In genomic region chr11:130462931-130463330, GRCh38 we compare ENCODE assay signal across 40 cellular contexts. TPM values are rescaled to one million over a fixed set of nuclear protein-coding genes. Genes with fewer than 3 reads are reported as not detected.
"Had no signal": no experiment of that assay in that cellular context is flagged by ENCODE, and none has a peak within 500 bp of the region (broad histone marks: within the 10 kb centered on the region; RNA-seq: fewer than 3 reads in every experiment).

No MANE protein-coding gene starts in this region.

- H3K4me1 ChIP-seq: adrenal gland, ascending aorta, body of pancreas, breast epithelium had no signal

- H3K9me3 ChIP-seq: adrenal gland, ascending aorta, body of pancreas, breast epithelium had no signal

- H3K4me1 Mint-ChIP-seq: activated naive CD4-positive, alpha-beta T cell treated with anti-CD3 and anti-CD28 coated beads, Interleukin-2, amount 10 ng/mL, durations not matched to agents 7 days and 5 days; activated naive CD4-positive, alpha-beta T cell treated with anti-CD3 and anti-CD28 coated beads, Interleukin-2, amount 50 U/mL, for 24 hours; activated naive CD8-positive, alpha-beta T cell treated with anti-CD3 and anti-CD28 coated beads for 36 hours; activated naive CD8-positive, alpha-beta T cell treated with anti-CD3 and anti-CD28 coated beads, Interleukin-2, amount 10 ng/mL, durations not matched to agents 7 days and 5 days; activated naive CD8-positive, alpha-beta T cell treated with anti-CD3 and anti-CD28 coated beads, Interleukin-2, amount 50 U/mL, for 24 hours; activated T-helper 17 cell treated with anti-CD3 and anti-CD28 coated beads, Interleukin-2, amount 50 U/mL, for 72 hours; brain; central memory CD8-positive, alpha-beta T cell had no signal

- H3K36me3 ChIP-seq: brain microvascular endothelial cell, breast epithelium had no signal

- H3K27ac ChIP-seq: adrenal gland, ascending aorta, body of pancreas, brain microvascular endothelial cell, breast epithelium, cardiac muscle cell had no signal

- H3K4me3 Mint-ChIP-seq: activated naive CD4-positive, alpha-beta T cell treated with anti-CD3 and anti-CD28 coated beads for 36 hours; activated naive CD4-positive, alpha-beta T cell treated with anti-CD3 and anti-CD28 coated beads, Interleukin-2, amount 10 ng/mL, durations not matched to agents 7 days and 5 days; activated naive CD4-positive, alpha-beta T cell treated with anti-CD3 and anti-CD28 coated beads, Interleukin-2, amount 50 U/mL, for 24 hours; activated naive CD8-positive, alpha-beta T cell; activated naive CD8-positive, alpha-beta T cell treated with anti-CD3 and anti-CD28 coated beads for 36 hours; activated naive CD8-positive, alpha-beta T cell treated with anti-CD3 and anti-CD28 coated beads, Interleukin-2, amount 10 ng/mL, durations not matched to agents 7 days and 5 days; activated naive CD8-positive, alpha-beta T cell treated with anti-CD3 and anti-CD28 coated beads, Interleukin-2, amount 50 U/mL, for 24 hours; activated T-cell treated with anti-CD3 and anti-CD28 coated beads, Interleukin-2, amount 50 U/mL, for 24 hours; activated T-cell treated with anti-CD3 and anti-CD28 coated beads, Interleukin-2, amount 50 U/mL, for 4 hours; activated T-cell treated with anti-CD3 and anti-CD28 coated beads, Interleukin-2, amount 50 U/mL, for 72 hours; activated T-helper 1 cell treated with anti-CD3 and anti-CD28 coated beads, Interleukin-12 subunit alpha, Interleukin-12 subunit beta, Interleukin-2, Interleukin-4 antibody, amounts not matched to agents 30 ng/mL and 10 ng/mL and 1 ng/mL, durations not matched to agents 14 hours and 24 hours and 36 hours; activated T-helper 17 cell treated with anti-CD3 and anti-CD28 coated beads, Interleukin-2, amount 50 U/mL, for 72 hours; brain; central memory CD8-positive, alpha-beta T cell had no signal

- H3K27me3 Mint-ChIP-seq: activated naive CD8-positive, alpha-beta T cell; activated naive CD8-positive, alpha-beta T cell treated with anti-CD3 and anti-CD28 coated beads for 36 hours; activated naive CD8-positive, alpha-beta T cell treated with anti-CD3 and anti-CD28 coated beads, Interleukin-2, amount 50 U/mL, for 24 hours; activated T-cell treated with anti-CD3 and anti-CD28 coated beads, Interleukin-2, amount 50 U/mL, for 24 hours had no signal

- H3K27ac Mint-ChIP-seq: activated naive CD4-positive, alpha-beta T cell treated with anti-CD3 and anti-CD28 coated beads for 36 hours; activated naive CD4-positive, alpha-beta T cell treated with anti-CD3 and anti-CD28 coated beads, Interleukin-2, amount 10 ng/mL, durations not matched to agents 7 days and 5 days; activated naive CD4-positive, alpha-beta T cell treated with anti-CD3 and anti-CD28 coated beads, Interleukin-2, amount 50 U/mL, for 24 hours; activated naive CD4-positive, alpha-beta T cell treated with anti-CD3 and anti-CD28 coated beads, Interleukin-2, amount 50 U/mL, for 72 hours; activated naive CD8-positive, alpha-beta T cell; activated naive CD8-positive, alpha-beta T cell treated with anti-CD3 and anti-CD28 coated beads for 36 hours; activated naive CD8-positive, alpha-beta T cell treated with anti-CD3 and anti-CD28 coated beads, Interleukin-2, amount 10 ng/mL, durations not matched to agents 7 days and 5 days; activated naive CD8-positive, alpha-beta T cell treated with anti-CD3 and anti-CD28 coated beads, Interleukin-2, amount 50 U/mL, for 24 hours; activated T-cell treated with anti-CD3 and anti-CD28 coated beads, Interleukin-2, amount 50 U/mL, for 24 hours; activated T-cell treated with anti-CD3 and anti-CD28 coated beads, Interleukin-2, amount 50 U/mL, for 72 hours; activated T-helper 1 cell treated with anti-CD3 and anti-CD28 coated beads, Interleukin-12 subunit alpha, Interleukin-12 subunit beta, Interleukin-2, Interleukin-4 antibody, amounts not matched to agents 30 ng/mL and 10 ng/mL and 1 ng/mL, durations not matched to agents 14 hours and 24 hours and 36 hours; activated T-helper 17 cell treated with anti-CD3 and anti-CD28 coated beads, Interleukin-2, amount 50 U/mL, for 72 hours; activated T-helper 2 cell treated with anti-CD3 and anti-CD28 coated beads, Interferon-gamma antibody, Interleukin-2, Interleukin-4, amounts not matched to agents 10 μg/mL and 5 μg/mL and 100 μg/mL, durations not matched to agents 14 hours and 24 hours and 36 hours; brain had no signal

- H3K36me3 Mint-ChIP-seq: activated naive CD4-positive, alpha-beta T cell treated with anti-CD3 and anti-CD28 coated beads, Interleukin-2, amount 10 ng/mL, durations not matched to agents 7 days and 5 days; activated naive CD4-positive, alpha-beta T cell treated with anti-CD3 and anti-CD28 coated beads, Interleukin-2, amount 50 U/mL, for 24 hours; activated naive CD4-positive, alpha-beta T cell treated with anti-CD3 and anti-CD28 coated beads, Interleukin-2, amount 50 U/mL, for 72 hours; activated naive CD8-positive, alpha-beta T cell; activated naive CD8-positive, alpha-beta T cell treated with anti-CD3 and anti-CD28 coated beads for 36 hours; activated naive CD8-positive, alpha-beta T cell treated with anti-CD3 and anti-CD28 coated beads, Interleukin-2, amount 10 ng/mL, durations not matched to agents 7 days and 5 days; brain had no signal

- H3K9me3 Mint-ChIP-seq: activated naive CD4-positive, alpha-beta T cell treated with anti-CD3 and anti-CD28 coated beads for 36 hours; activated naive CD4-positive, alpha-beta T cell treated with anti-CD3 and anti-CD28 coated beads, Interleukin-2, amount 10 ng/mL, durations not matched to agents 7 days and 5 days; activated naive CD4-positive, alpha-beta T cell treated with anti-CD3 and anti-CD28 coated beads, Interleukin-2, amount 50 U/mL, for 24 hours; activated naive CD4-positive, alpha-beta T cell treated with anti-CD3 and anti-CD28 coated beads, Interleukin-2, amount 50 U/mL, for 72 hours; activated naive CD8-positive, alpha-beta T cell treated with anti-CD3 and anti-CD28 coated beads for 36 hours; activated naive CD8-positive, alpha-beta T cell treated with anti-CD3 and anti-CD28 coated beads, Interleukin-2, amount 10 ng/mL, durations not matched to agents 7 days and 5 days; activated naive CD8-positive, alpha-beta T cell treated with anti-CD3 and anti-CD28 coated beads, Interleukin-2, amount 50 U/mL, for 24 hours; activated T-cell treated with anti-CD3 and anti-CD28 coated beads, Interleukin-2, amount 50 U/mL, for 24 hours; activated T-cell treated with anti-CD3 and anti-CD28 coated beads, Interleukin-2, amount 50 U/mL, for 4 hours; activated T-cell treated with anti-CD3 and anti-CD28 coated beads, Interleukin-2, amount 50 U/mL, for 72 hours; activated T-helper 1 cell treated with anti-CD3 and anti-CD28 coated beads, Interleukin-12 subunit alpha, Interleukin-12 subunit beta, Interleukin-2, Interleukin-4 antibody, amounts not matched to agents 30 ng/mL and 10 ng/mL and 1 ng/mL, durations not matched to agents 14 hours and 24 hours and 36 hours; activated T-helper 17 cell treated with anti-CD3 and anti-CD28 coated beads, Interleukin-2, amount 50 U/mL, for 72 hours; activated T-helper 2 cell treated with anti-CD3 and anti-CD28 coated beads, Interferon-gamma antibody, Interleukin-2, Interleukin-4, amounts not matched to agents 10 μg/mL and 5 μg/mL and 100 μg/mL, durations not matched to agents 14 hours and 24 hours and 36 hours; brain; central memory CD8-positive, alpha-beta T cell had no signal

- H3K27me3 ChIP-seq: adrenal gland, ascending aorta, body of pancreas, brain microvascular endothelial cell, breast epithelium, cardiac muscle cell had no signal

- DNase-seq: activated effector memory CD4-positive, alpha-beta T cell treated with anti-CD3 and anti-CD28 coated beads, Interleukin-2, amount 50 U/mL, for 16 hours; activated effector memory CD4-positive, alpha-beta T cell treated with Interleukin-2 at 50 U/mL for 16 hours; activated gamma-delta T cell; activated gamma-delta T cell treated with Interleukin-2 at 50 U/mL for 16 hours; activated naive CD4-positive, alpha-beta T cell; activated naive CD4-positive, alpha-beta T cell treated with anti-CD3 and anti-CD28 coated beads for 36 hours; activated naive CD4-positive, alpha-beta T cell treated with anti-CD3 and anti-CD28 coated beads, Interleukin-2, amount 10 ng/mL, durations not matched to agents 7 days and 5 days; activated naive CD4-positive, alpha-beta T cell treated with anti-CD3 and anti-CD28 coated beads, Interleukin-2, amount 50 U/mL, for 16 hours; activated naive CD4-positive, alpha-beta T cell treated with Interleukin-2 at 50 U/mL for 16 hours; activated naive CD8-positive, alpha-beta T cell treated with anti-CD3 and anti-CD28 coated beads for 36 hours; activated naive CD8-positive, alpha-beta T cell treated with anti-CD3 and anti-CD28 coated beads, Interleukin-2, amount 10 ng/mL, durations not matched to agents 7 days and 5 days; activated naive CD8-positive, alpha-beta T cell treated with anti-CD3 and anti-CD28 coated beads, Interleukin-2, amount 50 U/mL, for 24 hours; activated T-cell treated with anti-CD3 and anti-CD28 coated beads for 4 hours; activated T-cell treated with anti-CD3 and anti-CD28 coated beads, Interleukin-2, amount 50 U/mL, for 1 hour; activated T-cell treated with anti-CD3 and anti-CD28 coated beads, Interleukin-2, amount 50 U/mL, for 24 hours; activated T-cell treated with anti-CD3 and anti-CD28 coated beads, Interleukin-2, amount 50 U/mL, for 4 hours; activated T-cell treated with anti-CD3 and anti-CD28 coated beads, Interleukin-2, amount 50 U/mL, for 48 hours; activated T-cell treated with anti-CD3 and anti-CD28 coated beads, Interleukin-2, amount 50 U/mL, for 72 hours; adrenal gland; amniotic stem cell; amygdala; anterior cingulate cortex; aorta; body of pancreas; brain microvascular endothelial cell; caudate nucleus; central memory CD4-positive, alpha-beta T cell; cerebellar nuclear complex had no signal

- ATAC-seq: activated naive CD4-positive, alpha-beta T cell treated with anti-CD3 and anti-CD28 coated beads, Interleukin-2, amount 50 U/mL, for 72 hours; activated naive CD8-positive, alpha-beta T cell treated with anti-CD3 and anti-CD28 coated beads, Interleukin-2, amount 50 U/mL, for 24 hours; activated T-cell treated with anti-CD3 and anti-CD28 coated beads, Interleukin-2, amount 50 U/mL, for 4 hours; activated T-cell treated with anti-CD3 and anti-CD28 coated beads, Interleukin-2, amount 50 U/mL, for 72 hours; activated T-helper 17 cell treated with anti-CD3 and anti-CD28 coated beads, Interleukin-2, amount 50 U/mL, for 72 hours; body of pancreas had no signal

- H3K4me3 ChIP-seq: adrenal gland, ascending aorta, body of pancreas, breast epithelium, cardiac muscle cell had no signal

RNA-seq across cellular contexts. Expression of gene ADAMTS15, which starts 14.5 kb away (rescaled TPM):
- total RNA-seq: activated naive CD4-positive, alpha-beta T cell treated with anti-CD3 and anti-CD28 coated beads for 36 hours; activated naive CD4-positive, alpha-beta T cell treated with anti-CD3 and anti-CD28 coated beads, Interleukin-2, amount 50 U/mL, for 72 hours; activated naive CD8-positive, alpha-beta T cell treated with anti-CD3 and anti-CD28 coated beads for 36 hours; activated T-cell treated with anti-CD3 and anti-CD28 coated beads, Interleukin-2, amount 50 U/mL, for 4 hours; activated T-helper 1 cell treated with anti-CD3 and anti-CD28 coated beads, Interleukin-12 subunit alpha, Interleukin-12 subunit beta, Interleukin-2, Interleukin-4 antibody, amounts not matched to agents 30 ng/mL and 10 ng/mL and 1 ng/mL, durations not matched to agents 14 hours and 24 hours and 36 hours; activated T-helper 17 cell treated with anti-CD3 and anti-CD28 coated beads, Interleukin-2, amount 50 U/mL, for 72 hours; activated T-helper 2 cell treated with anti-CD3 and anti-CD28 coated beads, Interferon-gamma antibody, Interleukin-2, Interleukin-4, amounts not matched to agents 10 μg/mL and 5 μg/mL and 100 μg/mL, durations not matched to agents 14 hours and 24 hours and 36 hours had no signal

RNA-seq across cellular contexts. Expression of gene ADAMTS8, which starts 34.5 kb away (rescaled TPM):
- total RNA-seq: activated naive CD4-positive, alpha-beta T cell treated with anti-CD3 and anti-CD28 coated beads for 36 hours; activated naive CD4-positive, alpha-beta T cell treated with anti-CD3 and anti-CD28 coated beads, Interleukin-2, amount 50 U/mL, for 72 hours; activated naive CD8-positive, alpha-beta T cell treated with anti-CD3 and anti-CD28 coated beads for 36 hours; activated naive CD8-positive, alpha-beta T cell treated with anti-CD3 and anti-CD28 coated beads, Interleukin-2, amount 10 ng/mL, durations not matched to agents 7 days and 5 days; activated T-cell treated with anti-CD3 and anti-CD28 coated beads, Interleukin-2, amount 50 U/mL, for 72 hours; activated T-helper 1 cell treated with anti-CD3 and anti-CD28 coated beads, Interleukin-12 subunit alpha, Interleukin-12 subunit beta, Interleukin-2, Interleukin-4 antibody, amounts not matched to agents 30 ng/mL and 10 ng/mL and 1 ng/mL, durations not matched to agents 14 hours and 24 hours and 36 hours; activated T-helper 17 cell treated with anti-CD3 and anti-CD28 coated beads, Interleukin-2, amount 50 U/mL, for 72 hours; activated T-helper 2 cell treated with anti-CD3 and anti-CD28 coated beads, Interferon-gamma antibody, Interleukin-2, Interleukin-4, amounts not matched to agents 10 μg/mL and 5 μg/mL and 100 μg/mL, durations not matched to agents 14 hours and 24 hours and 36 hours; bronchial epithelial cell had no signal
